In the genomic region with DNA sequence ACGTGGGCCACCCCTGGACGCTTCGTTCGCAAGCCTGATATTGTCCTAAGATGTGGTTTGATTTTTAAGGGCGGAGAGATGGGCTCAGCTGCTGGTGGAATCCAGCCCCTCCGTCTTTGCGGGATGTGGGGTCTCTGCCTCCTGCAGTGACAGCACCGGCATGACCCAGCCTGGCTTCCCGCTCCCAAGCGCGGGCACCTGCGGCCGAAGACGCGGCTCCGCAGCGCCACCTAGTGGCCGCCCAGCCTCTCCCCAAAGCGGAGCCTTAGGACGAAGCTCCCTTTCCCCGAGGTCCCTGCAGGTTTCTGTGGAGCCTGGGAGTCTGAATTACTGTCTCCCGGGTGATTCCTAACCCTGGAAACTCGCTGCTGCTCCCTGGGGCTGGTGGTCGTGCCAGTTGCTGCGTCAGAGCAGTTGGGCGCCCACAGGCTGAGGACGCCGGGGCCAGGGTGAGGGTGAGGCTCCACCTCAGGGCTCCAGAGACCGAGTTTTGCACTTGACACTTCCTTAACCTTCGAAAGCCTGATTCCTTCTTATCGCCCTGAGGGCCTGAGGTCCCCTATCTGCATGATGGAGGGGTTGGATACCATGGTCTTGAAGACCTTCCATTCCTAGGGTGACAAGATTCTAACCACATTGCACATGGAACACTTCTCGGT, we compare ENCODE assay signal across 8 cellular contexts.
DNase-seq lines count a peak whose midpoint lies in the region; ATAC-seq, FAIRE-seq and TF ChIP-seq lines count a peak whose summit lies in the region.

No MANE protein-coding gene starts in this region.

- H3K27me3 ChIP-seq in endothelial cell of umbilical vein (ENCODE audit: control insufficient read depth in 2 of 2, insufficient read depth in 2 of 2, low read length in 2 of 2) (no peaks in the 10 kb centered on the region), testis (no peaks in the 10 kb centered on the region)

- no peaks in the 10 kb centered on the region for H3K36me3 ChIP-seq in endothelial cell of umbilical vein (ENCODE audit: control insufficient read depth in 2 of 2, extremely low read depth in 1 of 2, insufficient read depth in 2 of 2, low read length in 2 of 2)
- no peaks in the 10 kb centered on the region for H3K36me3 ChIP-seq in testis (ENCODE audit: low read depth, missing control alignments)

- peaks cover 12 to 17% of the 10 kb centered on the region in 2 donors for H3K4me1 Mint-ChIP-seq in natural killer cell

- dilution Hi-C loops in endothelial cell of umbilical vein (cut with MboI; ENCODE audit: extremely low pct_ligation_motif_present, low sequenced_read_pairs): no loop called here

- H3K4me2 ChIP-seq in endothelial cell of umbilical vein (ENCODE audit: insufficient read depth, low read length): no peak overlapping the region

- H3K4me3 Mint-ChIP-seq in natural killer cell: no peak overlapping the region

- ATAC-seq in HG02610 (IDR thresholded peaks at IDR 0.05; ENCODE audit: unreplicated experiment) (peak; percentile 68), natural killer cell (peak; percentile 42 to 82 (median 64))

- TF ChIP-seq POLR2A in endothelial cell of umbilical vein (IDR thresholded peaks at IDR 0.05; ENCODE audit: low read depth, low read length) (no peak), testis (IDR thresholded peaks at IDR 0.05) (no peak)

- TF ChIP-seq CTCF in endothelial cell of umbilical vein (IDR thresholded peaks at IDR 0.05; ENCODE audit: extremely low read depth in 1 of 2, insufficient read depth in 1 of 2, low read depth in 1 of 2, low read length in 2 of 2) (peak; percentile 93 to 99), natural killer cell (IDR thresholded peaks at IDR 0.05) (peak; percentile 95), testis (IDR thresholded peaks at IDR 0.05) (peak; percentile 83 to 97 (median 84))

- H3K9me3 ChIP-seq in endothelial cell of umbilical vein (replicated peaks; ENCODE audit: control insufficient read depth, insufficient read depth, low read length): no peaks in the 10 kb centered on the region
- H3K9me3 ChIP-seq in testis: no peaks in the 10 kb centered on the region

- no TSS peak for BruUV-seq in endothelial cell of umbilical vein (replicated peaks; lab: Mats Ljungman, UMichigan)

- H3K27me3 Mint-ChIP-seq in natural killer cell (ENCODE audit: low read depth in 2 of 2): peaks cover 6 to 12% of the 10 kb centered on the region in 2 donors

- no peaks in the 10 kb centered on the region for H3K36me3 Mint-ChIP-seq in natural killer cell

- peak; percentile 62 for FAIRE-seq in endothelial cell of umbilical vein (lab: Jason Lieb, UNC)

- POLR2A ChIA-PET in endothelial cell of umbilical vein (lab: Charles Lee): no interaction called here

- H3K9me3 Mint-ChIP-seq in natural killer cell: peaks cover 0 to 2% of the 10 kb centered on the region in 2 donors

- H3K9me1 ChIP-seq in endothelial cell of umbilical vein (replicated peaks; ENCODE audit: control insufficient read depth, extremely low read depth, insufficient read depth, low read length): no peaks in the 10 kb centered on the region

- intact Hi-C loops in endothelial cell of umbilical vein (cut with micrococcal nuclease): loop anchor here (10.0 kb wide), 1 partner anchor 596 kb away; the partner anchor contains the start of gene SNTG2
- intact Hi-C loops in natural killer cell (cut with micrococcal nuclease): no loop called here
- intact Hi-C loops in testis (cut with DNase I; ENCODE audit: low total_unique reads): no loop called here

- 19 to 49% methylated on average over 8 to 31 of the region's 32 CpGs for WGBS in testis, 2 donors

- no peaks in the 10 kb centered on the region for H4K20me1 ChIP-seq in endothelial cell of umbilical vein (replicated peaks; ENCODE audit: control insufficient read depth, extremely low read depth, insufficient read depth, low read length)

- no peak overlapping the region for H3K27ac ChIP-seq in endothelial cell of umbilical vein (ENCODE audit: insufficient read depth, low read depth, low read length)
- no peak overlapping the region for H3K27ac ChIP-seq in testis

- DNase-seq in NCI-H2029 (lab: John Stamatoyannopoulos, UW) (peak; percentile 34), NCI-H2029 treated with DMSO at 0.1 percent for 48 hours (lab: John Stamatoyannopoulos, UW) (no peak), NCI-H2171 treated with DMSO at 0.1 percent for 48 hours (lab: John Stamatoyannopoulos, UW) (peak; percentile 51), endothelial cell of umbilical vein (ENCODE audit: low read depth, low spot score) (peak; percentile 27), natural killer cell (peak; percentile 55), testis (peak; percentile 74)
- DNase-seq in activated CD8-positive, alpha-beta memory T cell treated with anti-CD3 and anti-CD28 coated beads for 1 hour (ENCODE audit: extremely low read depth in 1 of 2, low read depth in 1 of 2): peak; percentile 4 to 56

- H3K79me2 ChIP-seq in endothelial cell of umbilical vein (ENCODE audit: control insufficient read depth, insufficient read depth, low read length): no peaks in the 10 kb centered on the region

- no peak overlapping the region for H2AFZ ChIP-seq in endothelial cell of umbilical vein (ENCODE audit: low read depth, low read length)

- H3K27ac Mint-ChIP-seq in natural killer cell: no peak overlapping the region

- H3K9ac ChIP-seq in endothelial cell of umbilical vein (replicated peaks; ENCODE audit: extremely low read depth, insufficient read depth, low read length): no peak overlapping the region

- CTCF ChIA-PET in endothelial cell of umbilical vein (lab: Charles Lee): interaction anchor here (0.6 to 2.6 kb wide), 48 partner anchors 9 to 894 kb away, joined by 3 to 31 read pairs (median 4); no protein-coding TSS in a partner anchor

- no peak overlapping the region for H3K4me3 ChIP-seq in endothelial cell of umbilical vein (replicated peaks in 1 of 3; ENCODE audit: insufficient read depth in 1 of 3, low read depth in 1 of 3, low read length in 3 of 3)
- H3K4me3 ChIP-seq in testis: no peak overlapping the region

- H3K4me1 ChIP-seq in endothelial cell of umbilical vein (ENCODE audit: control insufficient read depth, extremely low read depth, insufficient read depth, low read length) (no peaks in the 10 kb centered on the region), testis (no peaks in the 10 kb centered on the region)

TF ChIP-seq in endothelial cell of umbilical vein, 7 proteins besides CTCF, POLR2A, EP300 and RAD21:
- TF ChIP-seq GATA2 (IDR thresholded peaks at IDR 0.05; ENCODE audit: insufficient read depth, insufficient read length, low read depth, low read length) (no peak), MYC (IDR thresholded peaks at IDR 0.05; ENCODE audit: low read depth, low read length) (no peak), MAX (IDR thresholded peaks at IDR 0.05; ENCODE audit: insufficient read depth, insufficient read length) (no peak), FOS (IDR thresholded peaks at IDR 0.05; ENCODE audit: borderline replicate concordance, insufficient read depth, low read length) (no peak), JUN (IDR thresholded peaks at IDR 0.05; ENCODE audit: borderline replicate concordance, insufficient read depth, insufficient read length, low read depth) (no peak), POLR2AphosphoS5 (IDR thresholded peaks at IDR 0.05; ENCODE audit: insufficient read depth, low read depth, low read length) (no peak)
